In genomic region chr1:68704800-68705443, GRCh38 we compare ENCODE assay signal across 19 cellular contexts.
A peak's percentile ranks its signal among the peaks of the same experiment; 100 is the strongest.
DNase-seq lines count a peak whose midpoint lies in the region; ATAC-seq and TF ChIP-seq lines count a peak whose summit lies in the region.
"Had no signal": no experiment of that assay in that cellular context is flagged by ENCODE, and none has a peak within 500 bp of the region (broad histone marks: within the 10 kb centered on the region; RNA-seq: fewer than 3 reads in every experiment).

No MANE protein-coding gene starts in this region.

- DNase-seq in HCT116 (ENCODE audit: low read depth, low spot score), result no peak
- DNase-seq in SK-N-SH, result peak; percentile 5
- DNase-seq in hepatocyte (ENCODE audit: low spot score), result no peak
- no peak for DNase-seq in sciatic nerve (ENCODE audit: low spot score)
- no peak for DNase-seq in effector CD8-positive, alpha-beta T cell (lab: John Stamatoyannopoulos, UW)
- DNase-seq in effector memory CD8-positive, alpha-beta T cell, result no peak
- DNase-seq: 8988T; Calu3; CD8-positive, alpha-beta T cell; DMS79 treated with DMSO at 0.1 percent for 48 hours; GF-D8; HCEC 1CT had no signal

- TF ChIP-seq POLR2A in HCT116 (IDR thresholded peaks at IDR 0.05; ENCODE audit: borderline replicate concordance, extremely low read depth, insufficient read depth, insufficient read length), result no peak

- peaks cover 12 to 16% of the 10 kb centered on the region in 2 donors for H3K9me3 Mint-ChIP-seq in effector memory CD8-positive, alpha-beta T cell

- peak in 1 of 2 experiments; percentile 20; a peak in 1 of 4 replicates for TF ChIP-seq EP300 in SK-N-SH (IDR thresholded peaks at IDR 0.05; ENCODE audit: borderline replicate concordance in 1 of 2, low read depth in 1 of 2, low read length in 1 of 2)

- ATAC-seq in GM18867 (IDR thresholded peaks at IDR 0.05; ENCODE audit: unreplicated experiment) (peak; percentile 55), HCT116 (no peak), sciatic nerve (no peak), HG03159 (IDR thresholded peaks at IDR 0.05; ENCODE audit: unreplicated experiment) (no peak)
- ATAC-seq in effector memory CD8-positive, alpha-beta T cell (replicated peaks), result no peak
- ATAC-seq: CD8-positive, alpha-beta T cell; GM23338; HepG2 had no signal

- H3K4me2 ChIP-seq in HCT116 (ENCODE audit: low read length), result no peak overlapping the region
- no peak overlapping the region for H3K4me2 ChIP-seq in SK-N-SH
- no peak overlapping the region for H3K4me2 ChIP-seq in hepatocyte
- H3K4me2 ChIP-seq: BLaER1 treated with 17β-estradiol and CSF1 and Interleukin-3, amounts not matched to agents 10 nM and 100 nM; GM23338 had no signal

- no peak overlapping the region for H3K4me3 ChIP-seq in HCT116 (replicated peaks in 1 of 2; ENCODE audit: low read depth in 1 of 2, low read length in 2 of 2)
- H3K4me3 ChIP-seq in SK-N-SH (ENCODE audit: low read depth in 2 of 2, low read length in 1 of 2), result no peak overlapping the region
- no peak overlapping the region for H3K4me3 ChIP-seq in hepatocyte
- H3K4me3 ChIP-seq: BLaER1 treated with 17β-estradiol and CSF1 and Interleukin-3, amounts not matched to agents 10 nM and 100 nM; GM23338 had no signal

- RAD21 ChIA-PET in HCT116 (lab: Charles Lee; ENCODE audit: low non-redundant PET in 1 of 2, low total read pairs in 2 of 2, uncharacterized antibody in 2 of 2, unreplicated experiment in 2 of 2), result no interaction called here

- no peak overlapping the region for H3K4me3 Mint-ChIP-seq in effector memory CD8-positive, alpha-beta T cell
- H3K4me3 Mint-ChIP-seq: B cell; CD8-positive, alpha-beta T cell; GM23338; IgD-negative memory B cell had no signal

- H3K9me2 ChIP-seq in HCT116 (ENCODE audit: insufficient read depth) (no peaks in the 10 kb centered on the region), SK-N-SH (no peaks in the 10 kb centered on the region), hepatocyte (replicated peaks; ENCODE audit: insufficient read depth) (no peaks in the 10 kb centered on the region)

- TF ChIP-seq RAD21 in HCT116 (IDR thresholded peaks at IDR 0.05; ENCODE audit: low read depth), result no peak
- TF ChIP-seq RAD21 in SK-N-SH (IDR thresholded peaks at IDR 0.05; ENCODE audit: low read length), result no peak

- no peak overlapping the region for H3K27ac Mint-ChIP-seq in effector memory CD8-positive, alpha-beta T cell
- H3K27ac Mint-ChIP-seq: B cell; CD8-positive, alpha-beta T cell; GM23338; IgD-negative memory B cell had no signal

- no peaks in the 10 kb centered on the region for H3K36me3 ChIP-seq in HCT116 (ENCODE audit: control insufficient read depth in 1 of 2, insufficient read depth in 2 of 2, low read length in 2 of 2)
- H3K36me3 ChIP-seq in SK-N-SH (replicated peaks in 1 of 2; ENCODE audit: control insufficient read depth in 1 of 2, insufficient read depth in 2 of 2, low read length in 1 of 2), result no peaks in the 10 kb centered on the region
- H3K36me3 ChIP-seq in hepatocyte (replicated peaks; ENCODE audit: insufficient read depth, low read depth), result no peaks in the 10 kb centered on the region
- H3K36me3 ChIP-seq: BLaER1 treated with 17β-estradiol and CSF1 and Interleukin-3, amounts not matched to agents 10 nM and 100 nM had no signal

- no peak for TF ChIP-seq CTCF in HCT116 (IDR thresholded peaks at IDR 0.05 in 2 of 3, conservative IDR thresholded peaks at IDR 0.05 in 1 of 3; ENCODE audit: borderline replicate concordance in 1 of 3, insufficient read depth in 1 of 3, low read depth in 2 of 3, low read length in 2 of 3)
- TF ChIP-seq CTCF in SK-N-SH (IDR thresholded peaks at IDR 0.05), result no peak
- no peak for TF ChIP-seq CTCF in hepatocyte (IDR thresholded peaks at IDR 0.05; ENCODE audit: poor library complexity)

- H3K36me3 Mint-ChIP-seq in effector memory CD8-positive, alpha-beta T cell (ENCODE audit: insufficient read depth), result no peaks in the 10 kb centered on the region
- H3K36me3 Mint-ChIP-seq: CD8-positive, alpha-beta T cell; IgD-negative memory B cell had no signal

- H3K27me3 ChIP-seq in HCT116 (ENCODE audit: insufficient read depth, low read length) (no peaks in the 10 kb centered on the region), SK-N-SH (ENCODE audit: insufficient read depth) (no peaks in the 10 kb centered on the region), hepatocyte (no peaks in the 10 kb centered on the region)
- H3K27me3 ChIP-seq: BLaER1 treated with 17β-estradiol and CSF1 and Interleukin-3, amounts not matched to agents 10 nM and 100 nM had no signal

- intact Hi-C loops in HCT116 (cut with micrococcal nuclease), result no loop called here
- intact Hi-C loops in sciatic nerve (cut with DNase I), result no loop called here

- H3K27ac ChIP-seq in HCT116 (ENCODE audit: low read depth, low read length), result no peak overlapping the region
- H3K27ac ChIP-seq in SK-N-SH (ENCODE audit: low read depth in 2 of 2, low read length in 1 of 2), result peak overlapping the region in 1 of 2 experiments; percentile 69; a peak in 2 of 4 replicates
- peak overlapping the region; percentile 11 for H3K27ac ChIP-seq in hepatocyte
- H3K27ac ChIP-seq: BLaER1 treated with 17β-estradiol and CSF1 and Interleukin-3, amounts not matched to agents 10 nM and 100 nM had no signal

- H3K79me2 ChIP-seq in HCT116 (ENCODE audit: insufficient read depth, low read length), result no peaks in the 10 kb centered on the region
- no peaks in the 10 kb centered on the region for H3K79me2 ChIP-seq in SK-N-SH (ENCODE audit: insufficient read depth)
- H3K79me2 ChIP-seq in hepatocyte, result no peaks in the 10 kb centered on the region

- BruUV-seq in HCT116 (replicated peaks; lab: Mats Ljungman, UMichigan), result no TSS peak

- H3K4me1 ChIP-seq in HCT116 (ENCODE audit: control insufficient read depth in 1 of 2, insufficient read depth in 2 of 2, low read length in 2 of 2) (peaks cover 10 to 18% of the 10 kb centered on the region in 2 experiments; a peak in 3 of 4 replicates), SK-N-SH (ENCODE audit: control insufficient read depth in 1 of 2, insufficient read depth in 2 of 2, low read depth in 1 of 2, low read length in 1 of 2) (peaks cover 0 to 7% of the 10 kb centered on the region in 2 experiments; a peak in 2 of 4 replicates), hepatocyte (ENCODE audit: insufficient read depth) (no peaks in the 10 kb centered on the region)
- H3K4me1 ChIP-seq: BLaER1 treated with 17β-estradiol and CSF1 and Interleukin-3, amounts not matched to agents 10 nM and 100 nM had no signal

- POLR2A ChIA-PET in HCT116 (lab: Charles Lee) (no interaction called here), SK-N-SH (lab: Yijun Ruan, JAX) (no interaction called here)

- no peaks in the 10 kb centered on the region for H3K27me3 Mint-ChIP-seq in effector memory CD8-positive, alpha-beta T cell
- H3K27me3 Mint-ChIP-seq: B cell, IgD-negative memory B cell had no signal

- CTCF ChIA-PET in HCT116 (lab: Charles Lee) (no interaction called here), SK-N-SH (lab: Yijun Ruan, JAX) (interaction anchor here (1.3 kb wide), 1 partner anchor 10 kb away, joined by 3 read pairs; no protein-coding TSS in a partner anchor)

- H3K9me3 ChIP-seq in HCT116 (ENCODE audit: control insufficient read depth in 1 of 2, insufficient read depth in 1 of 2, low read depth in 1 of 2, low read length in 2 of 2) (no peaks in the 10 kb centered on the region), SK-N-SH (no peaks in the 10 kb centered on the region), hepatocyte (ENCODE audit: low read depth) (no peaks in the 10 kb centered on the region)

- no peaks in the 10 kb centered on the region for H3K4me1 Mint-ChIP-seq in effector memory CD8-positive, alpha-beta T cell (ENCODE audit: low read depth in 2 of 2)
- H3K4me1 Mint-ChIP-seq: B cell, GM23338, IgD-negative memory B cell had no signal

- WGBS in SK-N-SH (ENCODE audit: low lambda C conversion rate), result 6% methylated on average over 2 of the region's 2 CpGs
- WGBS in hepatocyte (ENCODE audit: low lambda C conversion rate, missing lambda C conversion rate), result 68% methylated on average over 2 of the region's 2 CpGs

- no peaks in the 10 kb centered on the region for H3F3A ChIP-seq in SK-N-SH (replicated peaks; ENCODE audit: insufficient read depth)

- no peaks in the 10 kb centered on the region for H4K20me1 ChIP-seq in HCT116 (ENCODE audit: insufficient read depth)
- no peaks in the 10 kb centered on the region for H4K20me1 ChIP-seq in SK-N-SH (ENCODE audit: insufficient read depth)
- H4K20me1 ChIP-seq in hepatocyte (ENCODE audit: insufficient read depth, poor library complexity, severe bottlenecking), result no peaks in the 10 kb centered on the region
- H4K20me1 ChIP-seq: BLaER1 treated with 17β-estradiol and CSF1 and Interleukin-3, amounts not matched to agents 10 nM and 100 nM had no signal

- H2AFZ ChIP-seq in HCT116 (ENCODE audit: low read depth, low read length, poor library complexity, severe bottlenecking) (peak overlapping the region; percentile 93), SK-N-SH (ENCODE audit: low read depth) (no peak overlapping the region), hepatocyte (no peak overlapping the region)
- H2AFZ ChIP-seq: GM23338 had no signal

- H3K9ac ChIP-seq in HCT116 (ENCODE audit: low read length) (no peak overlapping the region), SK-N-SH (no peak overlapping the region)
- H3K9ac ChIP-seq: BLaER1 treated with 17β-estradiol and CSF1 and Interleukin-3, amounts not matched to agents 10 nM and 100 nM had no signal

TF ChIP-seq in HCT116, 20 proteins besides CTCF, POLR2A, EP300 and RAD21:
- TF ChIP-seq SRF (IDR thresholded peaks at IDR 0.05; ENCODE audit: low read depth) (no peak), CBX3 (IDR thresholded peaks at IDR 0.05; ENCODE audit: low read depth) (no peak), JUND (IDR thresholded peaks at IDR 0.05) (no peak), ATF3 (IDR thresholded peaks at IDR 0.05) (no peak), YY1 (IDR thresholded peaks at IDR 0.05; ENCODE audit: extremely low read depth, insufficient replicate concordance, low read depth, low read length) (no peak), ZFX (IDR thresholded peaks at IDR 0.05) (no peak), ZNF274 (IDR thresholded peaks at IDR 0.05; ENCODE audit: low read depth, low read length) (no peak)

TF ChIP-seq in SK-N-SH, 30 proteins besides CTCF, POLR2A, EP300 and RAD21:
- no peak for TF ChIP-seq MXI1 (IDR thresholded peaks at IDR 0.05; ENCODE audit: low read depth, low read length)
- peak; percentile 66; the same call in 1 of the 2 replicates for TF ChIP-seq RCOR1 (IDR thresholded peaks at IDR 0.05; ENCODE audit: low read length)
- TF ChIP-seq GATA2 (CRISPR knock-in tag; IDR thresholded peaks at IDR 0.05), result peak; percentile 78
- TF ChIP-seq USF2 (IDR thresholded peaks at IDR 0.05; ENCODE audit: borderline replicate concordance, low read depth, low read length), result no peak
